1 cellular context compared by ENCODE assay signal in genomic region chr7:100570954-100571828, GRCh38.
TF ChIP-seq lines count a peak whose summit lies in the region.

No MANE protein-coding gene starts in this region.

TF ChIP-seq in HepG2, 621 proteins besides CTCF, POLR2A, EP300 and RAD21 (continued from another document and continues in another):
- TF ChIP-seq ZSCAN5A (CRISPR knock-in tag; IDR thresholded peaks at IDR 0.05; ENCODE audit: borderline replicate concordance) (no peak; the same call in 1 of the 2 replicates), ZNF574 (CRISPR knock-in tag; IDR thresholded peaks at IDR 0.05) (0 out of 2 replicates have a peak, but pooled peaks have one; percentile 17), POGZ (CRISPR knock-in tag; IDR thresholded peaks at IDR 0.05) (peak; percentile 44; the same call in 1 of the 2 replicates), NR1H2 (CRISPR knock-in tag; IDR thresholded peaks at IDR 0.05; ENCODE audit: borderline replicate concordance, low read depth) (no peak), TBL1XR1 (IDR thresholded peaks at IDR 0.05; ENCODE audit: borderline replicate concordance, low read length, partially characterized antibody) (no peak), ZNF780A (CRISPR knock-in tag; IDR thresholded peaks at IDR 0.05) (no peak), TEAD2 (CRISPR knock-in tag; IDR thresholded peaks at IDR 0.05) (no peak), SRSF4 (IDR thresholded peaks at IDR 0.05; ENCODE audit: low read depth, low read length, poor library complexity, severe bottlenecking) (no peak), GRHL1 (CRISPR knock-in tag; conservative IDR thresholded peaks at IDR 0.05) (no peak), MLX (CRISPR knock-in tag; IDR thresholded peaks at IDR 0.05) (no peak), MATR3 (CRISPR knock-in tag; IDR thresholded peaks at IDR 0.05) (no peak), FOXJ3 (CRISPR knock-in tag; IDR thresholded peaks at IDR 0.05; ENCODE audit: borderline replicate concordance) (no peak), CREM (IDR thresholded peaks at IDR 0.05) (0 out of 2 replicates have a peak, but pooled peaks have one; percentile 34), CREM (CRISPR knock-in tag; IDR thresholded peaks at IDR 0.05) (no peak), ZNF614 (CRISPR knock-in tag; IDR thresholded peaks at IDR 0.05; ENCODE audit: borderline replicate concordance) (no peak), ZNF576 (CRISPR knock-in tag; IDR thresholded peaks at IDR 0.05) (no peak), ZBTB26 (CRISPR knock-in tag; IDR thresholded peaks at IDR 0.05; ENCODE audit: borderline replicate concordance) (no peak), RBM22 (optimal IDR thresholded peaks at IDR 0.05; ENCODE audit: low read length) (peak; percentile 91), KDM4B (CRISPR knock-in tag; IDR thresholded peaks at IDR 0.05) (no peak), ATF4 (CRISPR knock-in tag; IDR thresholded peaks at IDR 0.05) (no peak), NFATC3 (CRISPR knock-in tag; IDR thresholded peaks at IDR 0.05) (no peak), RORA (CRISPR knock-in tag; IDR thresholded peaks at IDR 0.05) (no peak), ZNF20 (CRISPR knock-in tag; IDR thresholded peaks at IDR 0.05) (no peak), ZNF710 (CRISPR knock-in tag; IDR thresholded peaks at IDR 0.05; ENCODE audit: borderline replicate concordance) (no peak; the same call in 1 of the 2 replicates), JUNB (CRISPR knock-in tag; IDR thresholded peaks at IDR 0.05; ENCODE audit: borderline replicate concordance) (no peak), ZBTB46 (CRISPR knock-in tag; IDR thresholded peaks at IDR 0.05; ENCODE audit: borderline replicate concordance) (0 out of 2 replicates have a peak, but pooled peaks have one; percentile 6), ZMAT5 (CRISPR knock-in tag; IDR thresholded peaks at IDR 0.05; ENCODE audit: borderline replicate concordance, low read depth) (no peak), ATM (IDR thresholded peaks at IDR 0.05; ENCODE audit: borderline replicate concordance) (no peak), ZNF205 (CRISPR knock-in tag; IDR thresholded peaks at IDR 0.05) (no peak), NFAT5 (CRISPR knock-in tag; IDR thresholded peaks at IDR 0.05) (0 out of 2 replicates have a peak, but pooled peaks have one; percentile 43), HOMEZ (CRISPR knock-in tag; IDR thresholded peaks at IDR 0.05; ENCODE audit: low read depth) (no peak), NFIC (IDR thresholded peaks at IDR 0.05; ENCODE audit: low read length) (no peak), ZGPAT (CRISPR knock-in tag; IDR thresholded peaks at IDR 0.05) (no peak), U2AF2 (IDR thresholded peaks at IDR 0.05; ENCODE audit: low read depth, low read length) (peak; percentile 67; the same call in 1 of the 2 replicates)
